13 cellular contexts compared by ENCODE assay signal in the genomic region with DNA sequence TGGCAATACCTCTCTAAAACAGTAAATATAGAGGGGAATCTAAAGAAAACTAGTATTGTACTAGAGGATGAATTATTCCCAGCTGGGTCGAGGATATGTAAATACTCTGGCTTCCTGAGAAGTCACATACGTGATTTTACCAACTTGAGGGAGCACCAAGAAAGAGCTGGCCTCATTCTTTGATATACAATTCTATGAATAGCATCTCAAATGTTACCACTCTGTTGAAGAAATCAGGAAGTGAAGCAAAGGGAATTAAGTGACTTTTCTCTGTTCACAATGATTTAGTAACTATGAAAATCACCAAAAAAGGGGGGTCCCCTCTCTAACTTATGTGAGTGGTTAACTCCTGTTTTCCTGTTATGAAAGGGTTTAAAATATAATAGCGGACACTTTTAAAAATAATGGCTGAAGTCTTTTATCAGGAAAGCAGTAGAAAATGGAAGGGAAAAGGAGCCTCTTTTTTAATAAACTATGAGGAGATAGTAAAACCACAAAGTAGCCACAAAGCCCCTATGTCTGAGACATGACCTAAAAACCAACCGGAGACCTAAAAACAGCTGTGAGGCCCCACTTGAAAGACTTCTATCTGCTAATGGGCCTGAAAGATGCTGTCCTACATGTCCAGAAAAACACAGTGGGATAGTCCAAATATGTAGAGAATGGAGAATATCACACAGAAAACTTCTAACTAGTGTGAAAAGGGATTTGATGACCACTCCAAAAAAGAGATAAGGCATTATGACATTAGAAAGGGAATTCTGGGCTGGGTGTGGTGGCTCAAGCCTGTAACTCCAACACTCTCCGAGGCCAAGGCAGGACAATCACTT. TPM values are rescaled to one million over a fixed set of nuclear protein-coding genes. Genes with fewer than 3 reads are reported as not detected.
A peak's percentile ranks its signal among the peaks of the same experiment; 100 is the strongest.
DNase-seq lines count a peak whose midpoint lies in the region; ATAC-seq, FAIRE-seq and TF ChIP-seq lines count a peak whose summit lies in the region.
"Had no signal": no experiment of that assay in that cellular context is flagged by ENCODE, and none has a peak within 500 bp of the region (broad histone marks: within the 10 kb centered on the region; RNA-seq: fewer than 3 reads in every experiment).

No MANE protein-coding gene starts in this region.

- 2% methylated on average over 5 of the region's 5 CpGs for WGBS in GM12878 (ENCODE audit: insufficient coverage, insufficient replicate concordance, low lambda C conversion rate, missing lambda C conversion rate)
- WGBS in urinary bladder: 43% methylated on average over 5 of the region's 5 CpGs
- WGBS in mammary epithelial cell (ENCODE audit: low coverage, missing lambda C conversion rate): 89% methylated on average over 4 of the region's 5 CpGs

- peak; percentile 26 to 62; a peak in 3 of 4 replicates for TF ChIP-seq EP300 in GM12878 (IDR thresholded peaks at IDR 0.05; ENCODE audit: borderline replicate concordance in 1 of 2, control insufficient read depth in 1 of 2, low read depth in 2 of 2, low read length in 2 of 2)

- H3K9me3 Mint-ChIP-seq in mesothelial cell of epicardium: peaks cover 4% of the 10 kb centered on the region
- no peaks in the 10 kb centered on the region for H3K9me3 Mint-ChIP-seq in progenitor cell of endocrine pancreas (ENCODE audit: low read depth)
- H3K9me3 Mint-ChIP-seq: T-helper 1 cell treated with Interleukin-12 subunit alpha and Interleukin-12 subunit beta and Interleukin-4 antibody, amounts not matched to agents 30 μg/mL and 1 μg/mL, for 36 hours had no signal

- 0 out of 2 replicates have a peak overlapping the region, but pooled peaks have one; percentile 3 for H3K4me2 ChIP-seq in KMS-11
- H3K4me2 ChIP-seq in GM12878 (ENCODE audit: control insufficient read depth, insufficient read depth): no peak overlapping the region
- H3K4me2 ChIP-seq in mammary epithelial cell (ENCODE audit: insufficient read depth, low read depth, low read length): no peak overlapping the region

- H4K20me1 ChIP-seq in KMS-11 (ENCODE audit: insufficient read depth): no peaks in the 10 kb centered on the region
- H4K20me1 ChIP-seq in GM12878 (ENCODE audit: control insufficient read depth, insufficient read depth): no peaks in the 10 kb centered on the region
- H4K20me1 ChIP-seq in mammary epithelial cell (ENCODE audit: insufficient read depth, low read length): no peaks in the 10 kb centered on the region

- H3K4me3 ChIP-seq in KMS-11 (IDR thresholded peaks at IDR 0.05; ENCODE audit: insufficient read depth, low read depth, low read length) (no peak overlapping the region), GM12878 (no peak overlapping the region), urinary bladder (ENCODE audit: low read depth, low read length) (no peak overlapping the region), mammary epithelial cell (replicated peaks in 1 of 3; ENCODE audit: insufficient read depth in 1 of 3, low read depth in 2 of 3, low read length in 3 of 3) (no peak overlapping the region)
- H3K4me3 ChIP-seq: adrenal gland had no signal

- H3K9me3 ChIP-seq in GM12878 (replicated peaks; ENCODE audit: control insufficient read depth, insufficient read depth, low read length): no peaks in the 10 kb centered on the region
- no peaks in the 10 kb centered on the region for H3K9me3 ChIP-seq in mammary epithelial cell (replicated peaks; ENCODE audit: insufficient read depth, low read length)
- H3K9me3 ChIP-seq: adrenal gland had no signal

- CTCF ChIA-PET in GM12878 (lab: Yijun Ruan, JAX) (interaction anchor here (0.7 to 0.9 kb wide), 3 partner anchors 9 to 10 kb away, joined by 3 read pairs; no protein-coding TSS in a partner anchor), mammary epithelial cell (lab: Charles Lee; ENCODE audit: low non-redundant PET) (no interaction called here)

- H3K27ac Mint-ChIP-seq in mesothelial cell of epicardium: peak overlapping the region; percentile 64
- H3K27ac Mint-ChIP-seq in progenitor cell of endocrine pancreas: no peak overlapping the region
- H3K27ac Mint-ChIP-seq: T-helper 1 cell treated with Interleukin-12 subunit alpha and Interleukin-12 subunit beta and Interleukin-4 antibody, amounts not matched to agents 30 μg/mL and 1 μg/mL, for 36 hours had no signal

- H3K4me1 ChIP-seq in KMS-11 (ENCODE audit: low read depth, poor library complexity, severe bottlenecking): peaks cover 15% of the 10 kb centered on the region
- H3K4me1 ChIP-seq in GM12878 (ENCODE audit: control insufficient read depth, insufficient read depth, low read length): peaks cover 6% of the 10 kb centered on the region
- peaks cover 2% of the 10 kb centered on the region for H3K4me1 ChIP-seq in urinary bladder (ENCODE audit: insufficient read depth)
- peaks cover 5% of the 10 kb centered on the region for H3K4me1 ChIP-seq in mammary epithelial cell (ENCODE audit: insufficient read depth, low read length)

- POLR2A ChIA-PET in GM12878 (lab: Charles Lee): interaction anchor here (0.6 to 3.1 kb wide), 4 partner anchors 10 to 44 kb away, joined by 3 to 11 read pairs (median 5); no protein-coding TSS in a partner anchor

- intact Hi-C loops in GM12878 (cut with micrococcal nuclease; ENCODE audit: unreplicated experiment) (no loop called here), mammary epithelial cell (cut with micrococcal nuclease) (no loop called here)

- H3K4me3 Mint-ChIP-seq in mesothelial cell of epicardium: no peak overlapping the region
- no peak overlapping the region for H3K4me3 Mint-ChIP-seq in progenitor cell of endocrine pancreas (ENCODE audit: low read depth)
- H3K4me3 Mint-ChIP-seq: T-helper 1 cell treated with Interleukin-12 subunit alpha and Interleukin-12 subunit beta and Interleukin-4 antibody, amounts not matched to agents 30 μg/mL and 1 μg/mL, for 36 hours had no signal

- ATAC-seq in GM12878 (peak; percentile 65), GM21786 (IDR thresholded peaks at IDR 0.05; ENCODE audit: unreplicated experiment) (no peak)

- no peak overlapping the region for H3K9ac ChIP-seq in KMS-11
- no peak overlapping the region for H3K9ac ChIP-seq in GM12878 (ENCODE audit: control insufficient read depth, insufficient read depth, low read length)
- no peak overlapping the region for H3K9ac ChIP-seq in mammary epithelial cell (ENCODE audit: insufficient read depth, low read length)

- H3K4me1 Mint-ChIP-seq in mesothelial cell of epicardium (peaks cover 33% of the 10 kb centered on the region), progenitor cell of endocrine pancreas (ENCODE audit: low read depth) (peaks cover 12% of the 10 kb centered on the region)

- dilution Hi-C loops in mammary epithelial cell (cut with HindIII; ENCODE audit: low sequenced_read_pairs): no loop called here

- no peak for FAIRE-seq in GM12878 (lab: Jason Lieb, UNC)
- FAIRE-seq: endometrium had no signal

- H3K27ac ChIP-seq in KMS-11 (no peak overlapping the region), GM12878 (ENCODE audit: control insufficient read depth, insufficient read depth) (no peak overlapping the region), urinary bladder (ENCODE audit: low read depth) (peak overlapping the region; percentile 10), mammary epithelial cell (ENCODE audit: insufficient read depth, low read depth, low read length) (no peak overlapping the region)

- H3K79me2 ChIP-seq in KMS-11 (ENCODE audit: insufficient read depth, low read depth) (no peaks in the 10 kb centered on the region), GM12878 (ENCODE audit: control insufficient read depth, insufficient read depth, low read length) (no peaks in the 10 kb centered on the region), mammary epithelial cell (ENCODE audit: insufficient read depth, low read length) (peaks cover 81% of the 10 kb centered on the region)

- DNase-seq in GM12878 (ENCODE audit: low read depth, low spot score) (no peak), mesothelial cell of epicardium (ENCODE audit: low spot score in 2 of 2, unreplicated experiment in 2 of 2) (no peak), progenitor cell of endocrine pancreas (ENCODE audit: low spot score, unreplicated experiment) (no peak), mammary epithelial cell (no peak)
- DNase-seq: adrenal gland, Calu3, NCI-H69 had no signal

- H3K27me3 Mint-ChIP-seq in mesothelial cell of epicardium (ENCODE audit: low read depth) (no peaks in the 10 kb centered on the region), progenitor cell of endocrine pancreas (no peaks in the 10 kb centered on the region)

- RAD21 ChIA-PET in GM12878 (lab: Charles Lee; ENCODE audit: unreplicated experiment): interaction anchor here (0.7 to 6.2 kb wide), 11 partner anchors 9 to 303 kb away, joined by 3 to 27 read pairs (median 4); no protein-coding TSS in a partner anchor

- no peak overlapping the region for H2AFZ ChIP-seq in KMS-11 (ENCODE audit: low read depth)
- H2AFZ ChIP-seq in GM12878 (ENCODE audit: control insufficient read depth, low read depth, low read length): no peak overlapping the region
- no peak overlapping the region for H2AFZ ChIP-seq in mammary epithelial cell (ENCODE audit: low read depth, low read length)

- H3K27me3 ChIP-seq in KMS-11 (ENCODE audit: insufficient read depth, low read depth) (no peaks in the 10 kb centered on the region), GM12878 (replicated peaks in 1 of 2; ENCODE audit: control insufficient read depth in 2 of 2, insufficient read depth in 2 of 2, low read length in 1 of 2) (no peaks in the 10 kb centered on the region; a peak in 1 of 4 replicates), mammary epithelial cell (ENCODE audit: insufficient read depth, low read length) (no peaks in the 10 kb centered on the region)
- H3K27me3 ChIP-seq: adrenal gland had no signal

- H3K36me3 Mint-ChIP-seq in mesothelial cell of epicardium: no peaks in the 10 kb centered on the region
- H3K36me3 Mint-ChIP-seq in progenitor cell of endocrine pancreas (ENCODE audit: insufficient read depth): peaks cover 1% of the 10 kb centered on the region

- no peak for TF ChIP-seq POLR2A in GM12878 (IDR thresholded peaks at IDR 0.05; ENCODE audit: low read depth, low read length)

- BruUV-seq in GM12878 (replicated peaks; lab: Mats Ljungman, UMichigan) (no TSS peak), mammary epithelial cell (replicated peaks; lab: Mats Ljungman, UMichigan) (no TSS peak)

- SMC1A ChIA-PET in GM12878 (lab: Charles Lee; ENCODE audit: uncharacterized antibody, unreplicated experiment): interaction anchor here (0.6 to 10.0 kb wide), 15 partner anchors 9 to 194 kb away, joined by 3 to 124 read pairs (median 4); a partner anchor contains a TSS

- no peak for TF ChIP-seq RAD21 in GM12878 (IDR thresholded peaks at IDR 0.05; ENCODE audit: insufficient read depth, low read depth, low read length)

- in situ Hi-C loops in GM12878 (cut with MboI) (no loop called here), mammary epithelial cell (cut with MboI; ENCODE audit: low sequenced_read_pairs in 2 of 2) (no loop called here)

- TF ChIP-seq CTCF in KMS-11 (conservative IDR thresholded peaks at IDR 0.05; ENCODE audit: low read depth, low read length): no peak
- TF ChIP-seq CTCF in GM12878 (IDR thresholded peaks at IDR 0.05 in 2 of 3, conservative IDR thresholded peaks at IDR 0.05 in 1 of 3; ENCODE audit: control insufficient read depth in 2 of 3, extremely low read depth in 1 of 3, insufficient read depth in 1 of 3, low read depth in 3 of 3, low read length in 3 of 3): no peak
- no peak for TF ChIP-seq CTCF in mesothelial cell of epicardium (IDR thresholded peaks at IDR 0.05; ENCODE audit: unreplicated experiment)
- no peak for TF ChIP-seq CTCF in progenitor cell of endocrine pancreas (IDR thresholded peaks at IDR 0.05; ENCODE audit: unreplicated experiment)
- TF ChIP-seq CTCF in mammary epithelial cell (conservative IDR thresholded peaks at IDR 0.05 in 1 of 2, IDR thresholded peaks at IDR 0.05 in 1 of 2; ENCODE audit: extremely low read depth in 1 of 2, insufficient read depth in 1 of 2, low read depth in 1 of 2, low read length in 2 of 2): no peak

- H3K36me3 ChIP-seq in KMS-11 (ENCODE audit: insufficient read depth): no peaks in the 10 kb centered on the region
- H3K36me3 ChIP-seq in GM12878 (ENCODE audit: control insufficient read depth in 2 of 2, insufficient read depth in 2 of 2, low read length in 1 of 2): no peaks in the 10 kb centered on the region
- no peaks in the 10 kb centered on the region for H3K36me3 ChIP-seq in urinary bladder (ENCODE audit: insufficient read depth)
- no peaks in the 10 kb centered on the region for H3K36me3 ChIP-seq in mammary epithelial cell (ENCODE audit: insufficient read depth, low read length)
- H3K36me3 ChIP-seq: adrenal gland had no signal

RNA-seq across cellular contexts. Expression of a gene that starts 42.5 kb away (rescaled TPM):
- 10.1 and 12.7 TPM in 2 replicates for total RNA-seq in GM12878 (2013; cell fraction: nucleolus; rRNA removed)
- 11.2 and 13.8 TPM in 2 replicates for total RNA-seq in GM12878 (2014; rRNA removed)
- total RNA-seq in GM12878 (2014; rRNA removed; fragmentation: Illumina TruSeq; extraction: Trizol): 11.5 and 11.8 TPM in 2 replicates
- total RNA-seq in GM12878 (2021): 9.6 and 10.8 TPM in 2 replicates
- polyA plus RNA-seq in GM12878 (2011; ENCODE audit: low read depth): 0.09 TPM
- polyA plus RNA-seq in GM12878 (2011; rRNA removed): 9.4 and 12.9 TPM in 2 replicates
- polyA plus RNA-seq in GM12878 (2011; cell fraction: cytosol; rRNA removed): 10.6 and 10.9 TPM in 2 replicates
- 8.9 and 9.0 TPM in 2 replicates for polyA plus RNA-seq in GM12878 (2011; cell fraction: nucleus; rRNA removed)
- polyA plus RNA-seq in GM12878 (2012): 0.11 and 0.20 TPM in 2 replicates
- polyA plus RNA-seq in GM12878 (2014; fragmentation: Illumina TruSeq; extraction: Trizol): 9.8 and 10.0 TPM in 2 replicates
- polyA plus RNA-seq in GM12878 (2014; fragmentation: Nextera tagmentation; extraction: Ambion mirVana): 1 to 10 TPM; 3.3 to 4.2 TPM
- polyA plus RNA-seq in GM12878 (2014; rRNA removed): 7.3 and 7.5 TPM in 2 replicates
- polyA plus RNA-seq in GM12878 (2016; fragmentation: Nextera tagmentation; extraction: Ambion mirVana): 1 to 10 TPM; 5.8 to 5.9 TPM
- 43.4 and 62.7 TPM in 2 replicates for polyA minus RNA-seq in GM12878 (2011; rRNA and poly(A)+ RNA removed)
- polyA minus RNA-seq in GM12878 (2011; cell fraction: cytosol; rRNA and poly(A)+ RNA removed): 9.1 and 11.7 TPM in 2 replicates
- polyA minus RNA-seq in GM12878 (2011; cell fraction: nucleus; rRNA and poly(A)+ RNA removed): 22.7 and 45.4 TPM in 2 replicates
- 34.3 to 40.3 TPM (median 39.6 TPM) in 3 replicates for total RNA-seq in mesothelial cell of epicardium
- 134 TPM for total RNA-seq in urinary bladder
- polyA plus RNA-seq in urinary bladder: 42.0 TPM
- 16.2 and 17.4 TPM in 2 replicates for total RNA-seq in progenitor cell of endocrine pancreas
- total RNA-seq in mammary epithelial cell: 10 to 100 TPM; 20.4 to 20.8 TPM
- 29.7 TPM for polyA plus RNA-seq in mammary epithelial cell
- 66.6 TPM for polyA minus RNA-seq in mammary epithelial cell
- total RNA-seq: activated CD8-positive, alpha-beta memory T cell treated with anti-CD3 and anti-CD28 coated beads for 36 hours had no signal
